ENCODE assay signal across 10 cellular contexts in the genomic region with DNA sequence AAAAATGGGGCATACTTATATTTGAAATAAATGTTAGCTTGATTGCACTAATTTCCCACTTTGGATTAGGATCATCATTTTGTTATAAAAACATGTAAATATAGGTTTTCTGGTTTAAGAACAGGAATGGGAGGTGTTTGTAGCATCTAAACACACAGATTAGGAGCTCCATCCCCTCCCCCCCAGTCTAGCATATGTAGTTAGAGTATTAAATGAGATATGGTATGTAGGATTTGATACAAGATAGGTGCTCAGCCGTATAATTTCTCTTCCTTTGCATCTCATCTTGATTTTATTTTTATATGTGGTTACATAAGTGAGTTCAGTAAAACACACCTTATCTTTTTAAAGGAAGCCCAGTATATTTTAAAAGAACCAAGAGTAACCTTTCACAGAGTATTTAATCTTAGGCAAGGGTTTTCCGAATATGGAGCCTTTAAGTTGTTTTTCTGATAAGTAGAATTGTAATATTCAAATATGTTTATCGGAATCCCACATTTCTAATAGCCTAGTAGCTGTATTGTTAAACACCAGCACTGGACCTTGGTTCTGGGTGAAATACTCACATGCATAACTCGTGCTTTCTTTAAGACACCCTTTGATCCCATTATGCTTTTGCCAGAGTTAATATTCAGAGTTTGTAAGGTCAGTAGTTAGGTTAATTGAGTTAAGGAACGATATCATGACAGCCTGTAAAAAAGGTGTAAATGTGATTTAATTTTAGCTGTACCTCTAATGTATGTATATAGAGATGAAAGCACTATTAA. TPM values are rescaled to one million over a fixed set of nuclear protein-coding genes. Genes with fewer than 3 reads are reported as not detected.
DNase-seq lines count a peak whose midpoint lies in the region; ATAC-seq and TF ChIP-seq lines count a peak whose summit lies in the region.
"Had no signal": no experiment of that assay in that cellular context is flagged by ENCODE, and none has a peak within 500 bp of the region (broad histone marks: within the 10 kb centered on the region; RNA-seq: fewer than 3 reads in every experiment).

No MANE protein-coding gene starts in this region.

- H3K27ac ChIP-seq in Peyer's patch (peak overlapping the region in 2 of 4 donors; percentile 31 to 48), gastrocnemius medialis (peak overlapping the region; percentile 97 to 99 (median 99))

- intact Hi-C loops in gastrocnemius medialis (cut with DNase I; ENCODE audit: low total_unique reads), result loop anchor here (5.0 kb wide), 1 partner anchor 298 kb away; no protein-coding TSS in a partner anchor

- H3K9me3 ChIP-seq in Peyer's patch (no peaks in the 10 kb centered on the region), gastrocnemius medialis (no peaks in the 10 kb centered on the region)

- in situ Hi-C loops in gastrocnemius medialis (cut with MboI; ENCODE audit: low sequenced_read_pairs in 4 of 4), result loop anchor here in 1 of 4 donors (25.0 kb wide), 1 partner anchor 468 kb away; no protein-coding TSS in a partner anchor

- no peaks in the 10 kb centered on the region for H3K27me3 ChIP-seq in Peyer's patch
- H3K27me3 ChIP-seq in gastrocnemius medialis, result no peaks in the 10 kb centered on the region

- H3K36me3 ChIP-seq in Peyer's patch (no peaks in the 10 kb centered on the region), gastrocnemius medialis (no peaks in the 10 kb centered on the region)

- H3K4me1 ChIP-seq in Peyer's patch (peaks cover 0 to 29% (median 3%) of the 10 kb centered on the region in 4 donors), gastrocnemius medialis (peaks cover 57 to 60% of the 10 kb centered on the region in 2 donors)

- TF ChIP-seq POLR2A in Peyer's patch (IDR thresholded peaks at IDR 0.05) (peak; percentile 3 to 8), gastrocnemius medialis (IDR thresholded peaks at IDR 0.05) (no peak)

- TF ChIP-seq CTCF in Peyer's patch (IDR thresholded peaks at IDR 0.05) (no peak), fibroblast of mammary gland (conservative IDR thresholded peaks at IDR 0.05; ENCODE audit: control insufficient read depth, insufficient read depth, low read depth, low read length) (no peak), gastrocnemius medialis (IDR thresholded peaks at IDR 0.05 in 4 of 5, conservative IDR thresholded peaks at IDR 0.05 in 1 of 5) (no peak)

- DNase-seq in DMS 273 (lab: John Stamatoyannopoulos, UW; ENCODE audit: unreplicated experiment) (peak; percentile 21), DMS 273 treated with DMSO at 0.1 percent for 48 hours (lab: John Stamatoyannopoulos, UW) (no peak), Peyer's patch (no peak), fibroblast of mammary gland (ENCODE audit: low read depth) (no peak), gastrocnemius medialis (no peak), 8988T (no peak), occipital lobe (lab: John Stamatoyannopoulos, UW) (no peak)
- DNase-seq: NCI-H774 had no signal

- H3K4me3 ChIP-seq in Peyer's patch (peak overlapping the region in 2 of 4 donors; percentile 83 to 92), fibroblast of mammary gland (ENCODE audit: control insufficient read depth, low read depth, low read length) (peak overlapping the region; percentile 75), gastrocnemius medialis (peak overlapping the region in 3 of 4 donors; percentile 66 to 96 (median 92))

- ATAC-seq in gastrocnemius medialis, result no peak
- no peak for ATAC-seq in HG03196 (IDR thresholded peaks at IDR 0.05; ENCODE audit: unreplicated experiment)
- ATAC-seq: activated naive CD4-positive, alpha-beta T cell treated with anti-CD3 and anti-CD28 coated beads, Interleukin-2, amount 50 U/mL, for 72 hours had no signal

RNA-seq across cellular contexts. Expression of a gene that starts 2.3 kb away (rescaled TPM):
- total RNA-seq in Peyer's patch (10 to 100 TPM; 49.3 to 87.9 (median 53.2) TPM), gastrocnemius medialis (10 to 100 TPM; 17.3 to 74.7 (median 35.0) TPM), occipital lobe (228 TPM)

Comparison
In these comparisons a context has a peak if more than half of its experiments do, and no peak if none do; other contexts are left out.
1. POLR2A ChIP-seq: peak in Peyer's patch (2 of 2); none in gastrocnemius medialis (0 of 2).